ENCODE assay signal across 25 cellular contexts in the genomic region with DNA sequence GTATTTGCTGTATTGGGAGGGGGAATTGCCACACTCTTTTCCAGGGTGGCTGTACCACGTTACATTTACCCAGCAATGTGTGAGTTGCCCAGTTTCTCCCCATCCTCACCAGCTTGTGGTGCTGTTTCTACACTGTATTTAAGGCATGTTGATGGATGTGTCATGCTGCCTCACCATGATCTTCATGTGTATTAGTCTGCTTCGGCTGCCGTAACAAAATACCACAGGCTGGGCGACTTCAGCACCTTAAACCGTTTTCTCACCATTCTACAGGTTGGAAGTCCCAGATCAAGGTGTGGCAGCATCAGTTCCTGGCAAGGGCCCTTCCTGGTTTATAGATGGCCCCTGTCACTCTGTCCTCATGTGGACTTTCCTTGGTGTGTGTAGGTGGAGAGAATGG.
A peak's percentile ranks its signal among the peaks of the same experiment; 100 is the strongest.
DNase-seq lines count a peak whose midpoint lies in the region; ATAC-seq, FAIRE-seq and TF ChIP-seq lines count a peak whose summit lies in the region.
"Had no signal": no experiment of that assay in that cellular context is flagged by ENCODE, and none has a peak within 500 bp of the region (broad histone marks: within the 10 kb centered on the region; RNA-seq: fewer than 3 reads in every experiment).

No MANE protein-coding gene starts in this region.

- H3K36me3 Mint-ChIP-seq in mesothelial cell of epicardium, result no peaks in the 10 kb centered on the region
- H3K36me3 Mint-ChIP-seq: CD14-positive monocyte; CD8-positive, alpha-beta memory T cell had no signal

- no peak overlapping the region for H3K9ac ChIP-seq in HepG2 (ENCODE audit: insufficient read depth, low read depth, low read length)
- H3K9ac ChIP-seq in K562 (ENCODE audit: insufficient read depth in 1 of 2, low read depth in 2 of 2, low read length in 2 of 2), result no peak overlapping the region
- H3K9ac ChIP-seq: BLaER1 treated with 17β-estradiol and CSF1 and Interleukin-3, amounts not matched to agents 10 nM and 100 nM had no signal

- DNase-seq in HepG2 (ENCODE audit: low spot score) (no peak), right lobe of liver (no peak), K562 (ENCODE audit: extremely low read depth in 1 of 4, low spot score in 3 of 4) (no peak), mesothelial cell of epicardium (ENCODE audit: low spot score in 2 of 2, unreplicated experiment in 2 of 2) (no peak), NCI-H69 (lab: John Stamatoyannopoulos, UW) (no peak)
- DNase-seq: 8988T; ACHN; AML-193; BE2C; CD4-positive, alpha-beta T cell; CD8-positive, alpha-beta memory T cell; DMS 273 treated with DMSO at 0.1 percent for 48 hours; DMS79; GF-D8; H9 had no signal

- 57% methylated on average over 5 of the region's 5 CpGs for WGBS in HepG2 (ENCODE audit: low lambda C conversion rate)
- WGBS in right lobe of liver (ENCODE audit: insufficient coverage, low coverage, low lambda C conversion rate, missing lambda C conversion rate), result 94% methylated on average over 5 of the region's 5 CpGs
- WGBS in K562 (ENCODE audit: insufficient coverage, low coverage, missing lambda C conversion rate), result 29% methylated on average over 5 of the region's 5 CpGs

- BruUV-seq in HepG2 (replicated peaks; lab: Mats Ljungman, UMichigan) (no TSS peak), K562 (replicated peaks; lab: Mats Ljungman, UMichigan) (no TSS peak)

- no peaks in the 10 kb centered on the region for H3K4me1 ChIP-seq in HepG2 (ENCODE audit: insufficient read depth, low read length)
- no peaks in the 10 kb centered on the region for H3K4me1 ChIP-seq in right lobe of liver
- peaks cover 0 to 9% of the 10 kb centered on the region in 2 experiments; a peak in 2 of 5 replicates for H3K4me1 ChIP-seq in K562 (replicated peaks in 1 of 2; ENCODE audit: control insufficient read depth in 2 of 2, insufficient read depth in 2 of 2, low read length in 2 of 2)
- H3K4me1 ChIP-seq: A549, BE2C had no signal

- intact Hi-C loops in HepG2 (cut with micrococcal nuclease; ENCODE audit: unreplicated experiment), result no loop called here
- intact Hi-C loops in right lobe of liver (cut with DNase I), result loop anchor here in 1 of 2 donors (10.0 kb wide), 1 partner anchor 124 kb away; no protein-coding TSS in a partner anchor
- intact Hi-C loops in K562 (cut with micrococcal nuclease), result no loop called here

- H3K9me3 Mint-ChIP-seq in mesothelial cell of epicardium, result peaks cover 5% of the 10 kb centered on the region
- H3K9me3 Mint-ChIP-seq: CD14-positive monocyte; CD4-positive, alpha-beta T cell; CD8-positive, alpha-beta memory T cell; GM23338; H9 had no signal

- no peak overlapping the region for H3K4me2 ChIP-seq in HepG2 (ENCODE audit: low read depth, low read length)
- H3K4me2 ChIP-seq in K562 (ENCODE audit: insufficient read depth, low read length), result no peak overlapping the region
- H3K4me2 ChIP-seq: A549, GM23338 had no signal

- FAIRE-seq in HepG2 (lab: Jason Lieb, UNC), result no peak
- no peak for FAIRE-seq in K562 (lab: Jason Lieb, UNC)
- FAIRE-seq: A549, D721Med, GM12891, GM19239 had no signal

- H4K20me1 ChIP-seq in HepG2 (ENCODE audit: insufficient read depth, low read length) (no peaks in the 10 kb centered on the region), K562 (replicated peaks; ENCODE audit: control insufficient read depth, insufficient read depth, low read length) (no peaks in the 10 kb centered on the region)
- H4K20me1 ChIP-seq: BLaER1 treated with 17β-estradiol and CSF1 and Interleukin-3, amounts not matched to agents 10 nM and 100 nM had no signal

- POLR2A ChIA-PET in HepG2 (lab: Yijun Ruan, JAX) (no interaction called here), K562 (lab: Yijun Ruan, JAX) (no interaction called here)

- no peaks in the 10 kb centered on the region for H3K9me3 ChIP-seq in HepG2 (ENCODE audit: low read length)
- H3K9me3 ChIP-seq in right lobe of liver, result no peaks in the 10 kb centered on the region
- H3K9me3 ChIP-seq in K562 (replicated peaks; ENCODE audit: control insufficient read depth, insufficient read depth, low read depth, low read length), result no peaks in the 10 kb centered on the region
- H3K9me3 ChIP-seq: A549; BE2C; BLaER1 treated with 17β-estradiol and CSF1 and Interleukin-3, amounts not matched to agents 10 nM and 100 nM had no signal

- H3K27ac ChIP-seq in HepG2 (ENCODE audit: extremely low read length, insufficient read depth, low read length) (no peak overlapping the region), right lobe of liver (no peak overlapping the region), K562 (ENCODE audit: extremely low read depth, low read depth, low read length) (no peak overlapping the region)
- H3K27ac ChIP-seq: A549; BLaER1 treated with 17β-estradiol and CSF1 and Interleukin-3, amounts not matched to agents 10 nM and 100 nM had no signal

- TF ChIP-seq EP300 in HepG2 (IDR thresholded peaks at IDR 0.05; ENCODE audit: low read depth in 2 of 2, low read length in 2 of 2), result no peak
- TF ChIP-seq EP300 in HepG2 (CRISPR knock-in tag; IDR thresholded peaks at IDR 0.05; ENCODE audit: borderline replicate concordance), result no peak
- no peak for TF ChIP-seq EP300 in K562 (IDR thresholded peaks at IDR 0.05; ENCODE audit: low read length)

- no peak overlapping the region for H3K4me3 Mint-ChIP-seq in mesothelial cell of epicardium
- H3K4me3 Mint-ChIP-seq: CD14-positive monocyte; CD4-positive, alpha-beta T cell; CD8-positive, alpha-beta memory T cell; GM23338; H9 had no signal

- peak overlapping the region; percentile 85 for H3K27ac Mint-ChIP-seq in mesothelial cell of epicardium
- H3K27ac Mint-ChIP-seq: CD14-positive monocyte; CD4-positive, alpha-beta T cell; CD8-positive, alpha-beta memory T cell; GM23338; H9 had no signal

- H3K4me1 Mint-ChIP-seq in mesothelial cell of epicardium, result peaks cover 74% of the 10 kb centered on the region
- H3K4me1 Mint-ChIP-seq: CD14-positive monocyte; CD8-positive, alpha-beta memory T cell had no signal

- ATAC-seq in HepG2, result no peak
- ATAC-seq in right lobe of liver, result no peak
- ATAC-seq in K562, result no peak
- ATAC-seq in GM18870 (IDR thresholded peaks at IDR 0.05; ENCODE audit: unreplicated experiment), result no peak
- ATAC-seq in GM19463 (IDR thresholded peaks at IDR 0.05; ENCODE audit: unreplicated experiment), result no peak
- ATAC-seq: A549, GM23338, HCT116 had no signal

- no peak for TF ChIP-seq RAD21 in HepG2 (CRISPR knock-in tag; IDR thresholded peaks at IDR 0.05)
- TF ChIP-seq RAD21 in K562 (CRISPR knock-in tag; conservative IDR thresholded peaks at IDR 0.05 in 1 of 2, IDR thresholded peaks at IDR 0.05 in 1 of 2), result 0 out of 4 replicates have a peak, but pooled peaks of 1 of the 2 experiments have one; percentile 20

- H3K4me3 ChIP-seq in HepG2 (replicated peaks in 1 of 3; ENCODE audit: insufficient read depth in 1 of 3, low read depth in 2 of 3, low read length in 3 of 3) (no peak overlapping the region), right lobe of liver (no peak overlapping the region), K562 (no peak overlapping the region)
- H3K4me3 ChIP-seq: A549; BLaER1 treated with 17β-estradiol and CSF1 and Interleukin-3, amounts not matched to agents 10 nM and 100 nM; GM23338 had no signal

- H3K79me2 ChIP-seq in HepG2 (ENCODE audit: insufficient read depth, low read length), result no peaks in the 10 kb centered on the region
- H3K79me2 ChIP-seq in K562 (ENCODE audit: control insufficient read depth, insufficient read depth, low read length), result no peaks in the 10 kb centered on the region

- no peaks in the 10 kb centered on the region for H3K36me3 ChIP-seq in HepG2 (replicated peaks in 1 of 2; ENCODE audit: control insufficient read depth in 1 of 2, insufficient read depth in 2 of 2, low read length in 2 of 2)
- no peaks in the 10 kb centered on the region for H3K36me3 ChIP-seq in right lobe of liver
- no peaks in the 10 kb centered on the region for H3K36me3 ChIP-seq in K562 (ENCODE audit: control insufficient read depth, insufficient read depth, low read length)
- H3K36me3 ChIP-seq: BE2C; BLaER1 treated with 17β-estradiol and CSF1 and Interleukin-3, amounts not matched to agents 10 nM and 100 nM had no signal

- H3K27me3 Mint-ChIP-seq in mesothelial cell of epicardium (ENCODE audit: low read depth), result no peaks in the 10 kb centered on the region
- H3K27me3 Mint-ChIP-seq: CD4-positive, alpha-beta T cell; CD8-positive, alpha-beta memory T cell had no signal

- H2AFZ ChIP-seq in HepG2 (ENCODE audit: low read length), result no peak overlapping the region
- no peak overlapping the region for H2AFZ ChIP-seq in K562 (ENCODE audit: low read depth, low read length)
- H2AFZ ChIP-seq: GM23338 had no signal

- 0 out of 2 replicates have a peak, but pooled peaks have one; percentile 14 for TF ChIP-seq CTCF in HepG2 (CRISPR knock-in tag; IDR thresholded peaks at IDR 0.05)
- no peak for TF ChIP-seq CTCF in right lobe of liver (IDR thresholded peaks at IDR 0.05)
- TF ChIP-seq CTCF in K562 (IDR thresholded peaks at IDR 0.05 in 2 of 3, conservative IDR thresholded peaks at IDR 0.05 in 1 of 3; ENCODE audit: insufficient read depth in 2 of 3, low read depth in 1 of 3, low read length in 3 of 3), result no peak; a peak in 1 of 6 replicates
- TF ChIP-seq CTCF in mesothelial cell of epicardium (IDR thresholded peaks at IDR 0.05; ENCODE audit: unreplicated experiment), result no peak

- in situ Hi-C loops in HepG2 (cut with HindIII; ENCODE audit: extremely low pct_ligation_motif_present, low pct_unique_long_range_greater_than_20kb) (no loop called here), K562 (cut with MboI) (no loop called here)

- CTCF ChIA-PET in HepG2 (lab: Yijun Ruan, JAX; ENCODE audit: low intra/inter-chr PET ratio, low total read pairs), result no interaction called here
- CTCF ChIA-PET in K562 (lab: Yijun Ruan, JAX; ENCODE audit: low intra/inter-chr PET ratio), result no interaction called here

- no peaks in the 10 kb centered on the region for H3K9me1 ChIP-seq in K562 (ENCODE audit: control insufficient read depth, insufficient read depth, low read length)

- H3K27me3 ChIP-seq in HepG2 (ENCODE audit: control insufficient read depth in 1 of 2, insufficient read depth in 2 of 2, low read length in 2 of 2) (peaks cover 0 to 26% of the 10 kb centered on the region in 2 experiments; a peak in 2 of 5 replicates), right lobe of liver (no peaks in the 10 kb centered on the region), K562 (ENCODE audit: control insufficient read depth in 2 of 2, insufficient read depth in 2 of 2, low read length in 2 of 2) (peaks cover 0 to 13% of the 10 kb centered on the region in 2 experiments; a peak in 3 of 5 replicates)
- H3K27me3 ChIP-seq: BE2C; BLaER1 treated with 17β-estradiol and CSF1 and Interleukin-3, amounts not matched to agents 10 nM and 100 nM had no signal

- TF ChIP-seq POLR2A in HepG2 (IDR thresholded peaks at IDR 0.05; ENCODE audit: insufficient read depth in 1 of 2, low read depth in 2 of 2, low read length in 2 of 2) (no peak), right lobe of liver (IDR thresholded peaks at IDR 0.05) (no peak), K562 (conservative IDR thresholded peaks at IDR 0.05) (no peak)

TF ChIP-seq in K562, 482 proteins besides CTCF, POLR2A, EP300 and RAD21:
- TF ChIP-seq SPI1 (IDR thresholded peaks at IDR 0.05; ENCODE audit: borderline replicate concordance, low read depth, low read length) (no peak), ZNF12 (CRISPR knock-in tag; IDR thresholded peaks at IDR 0.05) (peak; percentile 94)

Comparison
In these comparisons a context has a peak if more than half of its experiments do, and no peak if none do; other contexts are left out.
1. Of the 241 proteins assayed by ChIP-seq in both HepG2 and K562: peak only in HepG2: CTCF and STAG1; only in K562: none; in both: ZNF12; in neither: 237; mixed calls (peak in some experiments, not most) for 1.